9 cellular contexts compared by ENCODE assay signal in the genomic region with DNA sequence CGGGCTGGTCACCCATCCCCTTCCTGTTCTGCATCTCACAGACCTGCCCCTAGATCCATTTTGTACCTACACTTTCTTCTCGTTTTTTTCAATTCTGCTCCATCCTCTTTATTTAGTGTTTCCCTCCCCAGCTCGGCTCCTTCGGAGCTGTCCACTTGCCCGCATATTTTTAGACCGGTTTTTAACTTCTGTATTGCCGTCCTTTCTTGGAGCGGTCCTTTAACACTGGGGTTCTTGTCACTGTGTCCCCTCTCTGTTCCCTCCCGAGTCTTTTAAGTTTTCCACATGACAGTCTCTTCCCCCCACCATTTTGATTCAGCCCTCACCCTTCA. TPM values are rescaled to one million over a fixed set of nuclear protein-coding genes. Genes with fewer than 3 reads are reported as not detected.
A peak's percentile ranks its signal among the peaks of the same experiment; 100 is the strongest.
DNase-seq lines count a peak whose midpoint lies in the region; ATAC-seq and TF ChIP-seq lines count a peak whose summit lies in the region.
"Had no signal": no experiment of that assay in that cellular context is flagged by ENCODE, and none has a peak within 500 bp of the region (broad histone marks: within the 10 kb centered on the region; RNA-seq: fewer than 3 reads in every experiment).

No MANE protein-coding gene starts in this region.

- H3K4me2 ChIP-seq in BLaER1 treated with 17β-estradiol and CSF1 and Interleukin-3, amounts not matched to agents 10 nM and 100 nM: peak overlapping the region; percentile 88 to 100 (median 98)
- peak overlapping the region; percentile 95 for H3K4me2 ChIP-seq in osteoblast (ENCODE audit: insufficient read depth, low read length)

- peaks cover 72 to 79% (median 78%) of the 10 kb centered on the region in 10 experiments for H3K4me1 ChIP-seq in BLaER1 treated with 17β-estradiol and CSF1 and Interleukin-3, amounts not matched to agents 10 nM and 100 nM
- peaks cover 55% of the 10 kb centered on the region for H3K4me1 ChIP-seq in osteoblast (ENCODE audit: insufficient read depth, low read length)

- peaks cover 66% of the 10 kb centered on the region for H3K79me2 ChIP-seq in osteoblast (ENCODE audit: insufficient read depth, low read length)

- no peak overlapping the region for H2AFZ ChIP-seq in osteoblast (ENCODE audit: low read length)

- DNase-seq in NB4 (ENCODE audit: low read depth): no peak
- no peak for DNase-seq in epithelial cell of prostate (ENCODE audit: low read depth, low spot score)
- DNase-seq in osteoblast (ENCODE audit: insufficient read length, low spot score, missing footprints): peak; percentile 71
- no peak for DNase-seq in central memory CD4-positive, alpha-beta T cell
- DNase-seq in stimulated activated CD4-positive, alpha-beta T cell treated with anti-CD3 and anti-CD28 coated beads, Interleukin-4, amount 100 ng/mL, for 4 hours: no peak
- DNase-seq in DMS 273 treated with DMSO at 0.1 percent for 48 hours (lab: John Stamatoyannopoulos, UW): no peak
- DNase-seq: NCI-H446 had no signal

- H3K27ac ChIP-seq in BLaER1 treated with 17β-estradiol and CSF1 and Interleukin-3, amounts not matched to agents 10 nM and 100 nM: peak overlapping the region in 9 of 11 experiments; percentile 96 to 100 (median 99); a peak in 17 of 22 replicates
- peak overlapping the region; percentile 84 for H3K27ac ChIP-seq in epithelial cell of prostate
- H3K27ac ChIP-seq in osteoblast (ENCODE audit: low read depth, low read length): peak overlapping the region; percentile 91

- no peak for TF ChIP-seq POLR2A in NB4 (IDR thresholded peaks at IDR 0.05; ENCODE audit: extremely low read depth, insufficient read length)

- peaks cover 56 to 62% (median 60%) of the 10 kb centered on the region in 11 experiments for H4K20me1 ChIP-seq in BLaER1 treated with 17β-estradiol and CSF1 and Interleukin-3, amounts not matched to agents 10 nM and 100 nM
- H4K20me1 ChIP-seq in osteoblast (ENCODE audit: insufficient read depth, low read length): peaks cover 52% of the 10 kb centered on the region

- peak overlapping the region; percentile 83 to 99 (median 97) for H3K9ac ChIP-seq in BLaER1 treated with 17β-estradiol and CSF1 and Interleukin-3, amounts not matched to agents 10 nM and 100 nM

- H3K36me3 ChIP-seq in BLaER1 treated with 17β-estradiol and CSF1 and Interleukin-3, amounts not matched to agents 10 nM and 100 nM: peaks cover 0 to 26% (median 16%) of the 10 kb centered on the region in 11 experiments; a peak in 13 of 22 replicates
- H3K36me3 ChIP-seq in osteoblast (ENCODE audit: insufficient read depth, low read length): peaks cover 3% of the 10 kb centered on the region

- no peaks in the 10 kb centered on the region for H3K9me3 ChIP-seq in BLaER1 treated with 17β-estradiol and CSF1 and Interleukin-3, amounts not matched to agents 10 nM and 100 nM (replicated peaks in 1 of 11)
- no peaks in the 10 kb centered on the region for H3K9me3 ChIP-seq in osteoblast (ENCODE audit: low read depth, low read length)

- ATAC-seq in GM21447 (IDR thresholded peaks at IDR 0.05; ENCODE audit: unreplicated experiment): no peak

- H3K27me3 ChIP-seq in BLaER1 treated with 17β-estradiol and CSF1 and Interleukin-3, amounts not matched to agents 10 nM and 100 nM: no peaks in the 10 kb centered on the region
- H3K27me3 ChIP-seq in osteoblast (ENCODE audit: insufficient read depth, low read length): no peaks in the 10 kb centered on the region

- peak overlapping the region; percentile 65 to 89 (median 85) for H3K4me3 ChIP-seq in BLaER1 treated with 17β-estradiol and CSF1 and Interleukin-3, amounts not matched to agents 10 nM and 100 nM
- peak overlapping the region; percentile 84 for H3K4me3 ChIP-seq in NB4 (ENCODE audit: low read depth, low read length)
- H3K4me3 ChIP-seq in osteoblast (ENCODE audit: insufficient read depth, low read length): peak overlapping the region; percentile 93

- TF ChIP-seq CTCF in NB4 (IDR thresholded peaks at IDR 0.05; ENCODE audit: low read depth, low read length) (no peak), osteoblast (IDR thresholded peaks at IDR 0.05; ENCODE audit: extremely low read depth, low read depth, low read length) (no peak)

RNA-seq across cellular contexts. Expression of gene ARHGAP35, which starts 1.7 kb away (rescaled TPM):
- 76.0 and 82.2 TPM in 2 replicates for total RNA-seq in osteoblast

RNA-seq across cellular contexts. Expression of gene AP2S1, which starts 11.8 kb away (rescaled TPM):
- 117 and 136 TPM in 2 replicates for total RNA-seq in osteoblast
